ENCODE assay signal across 14 cellular contexts in the genomic region with DNA sequence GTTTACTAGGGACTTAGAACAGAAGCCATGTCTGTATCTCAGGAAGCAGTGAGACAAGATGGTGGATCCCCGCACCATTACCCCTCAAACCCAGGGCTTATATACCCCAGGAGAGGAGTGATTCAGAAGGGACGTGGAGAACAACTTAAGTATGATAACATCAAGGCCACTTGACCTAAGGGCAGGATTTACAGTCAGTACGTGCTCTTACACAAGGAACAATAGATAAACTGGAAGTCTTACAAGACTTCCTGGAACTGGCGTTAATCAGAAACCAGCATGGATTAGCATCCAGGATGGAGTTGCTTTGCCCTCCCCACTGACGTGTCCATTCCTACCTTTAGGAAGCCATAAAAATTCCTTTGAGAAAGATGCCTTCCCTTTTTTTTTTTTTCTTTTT. TPM values are rescaled to one million over a fixed set of nuclear protein-coding genes. Genes with fewer than 3 reads are reported as not detected.
DNase-seq lines count a peak whose midpoint lies in the region; ATAC-seq, FAIRE-seq and TF ChIP-seq lines count a peak whose summit lies in the region.
"Had no signal": no experiment of that assay in that cellular context is flagged by ENCODE, and none has a peak within 500 bp of the region (broad histone marks: within the 10 kb centered on the region; RNA-seq: fewer than 3 reads in every experiment).

No MANE protein-coding gene starts in this region.

- no peaks in the 10 kb centered on the region for H3K36me3 Mint-ChIP-seq in stimulated activated naive CD8-positive, alpha-beta T cell treated with anti-CD3 and anti-CD28 coated beads, Interleukin-15, Interleukin-2, amounts not matched to agents 100 ng/mL and 50 ng/mL, for 24 hours (ENCODE audit: low read depth)
- H3K36me3 Mint-ChIP-seq: activated CD4-positive, alpha-beta memory T cell treated with anti-CD3 and anti-CD28 coated beads for 36 hours; CD14-positive monocyte had no signal

- H3K9me3 ChIP-seq in K562 (replicated peaks; ENCODE audit: control insufficient read depth, insufficient read depth, low read depth, low read length) (no peaks in the 10 kb centered on the region), lung (ENCODE audit: control insufficient read depth in 2 of 2, insufficient read depth in 1 of 2, low read length in 1 of 2) (no peaks in the 10 kb centered on the region)
- H3K9me3 ChIP-seq: right lobe of liver had no signal

- H3K27ac ChIP-seq in K562 (ENCODE audit: extremely low read depth, low read depth, low read length) (no peak overlapping the region), lung (ENCODE audit: low read depth in 1 of 2, low read length in 1 of 2) (peak overlapping the region in 1 of 2 donors; percentile 52), caudate nucleus (ENCODE audit: low read depth, low read length) (no peak overlapping the region)
- H3K27ac ChIP-seq: right lobe of liver had no signal

- TF ChIP-seq RAD21 in K562 (CRISPR knock-in tag; conservative IDR thresholded peaks at IDR 0.05 in 1 of 2, IDR thresholded peaks at IDR 0.05 in 1 of 2), result no peak

- H3K4me1 Mint-ChIP-seq in stimulated activated naive CD8-positive, alpha-beta T cell treated with anti-CD3 and anti-CD28 coated beads, Interleukin-15, Interleukin-2, amounts not matched to agents 100 ng/mL and 50 ng/mL, for 24 hours (ENCODE audit: low read depth), result peaks cover 22% of the 10 kb centered on the region
- peaks cover 15% of the 10 kb centered on the region for H3K4me1 Mint-ChIP-seq in stimulated activated naive CD8-positive, alpha-beta T cell treated with anti-CD3 and anti-CD28 coated beads, Interleukin-15, amount 100 ng/mL, for 72 hours

- TF ChIP-seq EP300 in K562 (IDR thresholded peaks at IDR 0.05; ENCODE audit: low read length), result peak; percentile 64; the same call in 1 of the 2 replicates

- peak overlapping the region; percentile 38; the same call in 1 of the 2 replicates for H3K4me2 ChIP-seq in K562 (ENCODE audit: insufficient read depth, low read length)

- DNase-seq in stimulated activated naive CD8-positive, alpha-beta T cell treated with anti-CD3 and anti-CD28 coated beads, Interleukin-15, amount 100 ng/mL, for 72 hours, result no peak
- DNase-seq in K562 (ENCODE audit: extremely low read depth in 1 of 4, low spot score in 3 of 4) (peak in 1 of 4 experiments; percentile 34), lung (ENCODE audit: low spot score) (no peak), COR-L47 (lab: John Stamatoyannopoulos, UW) (no peak), caudate nucleus (lab: John Stamatoyannopoulos, UW) (no peak), HuH-7.5 (ENCODE audit: low spot score) (no peak)
- DNase-seq: activated CD4-positive, alpha-beta memory T cell treated with anti-CD3 and anti-CD28 coated beads for 36 hours; activated naive CD4-positive, alpha-beta T cell treated with Interleukin-2 at 50 U/mL for 16 hours; NCI-H1092; NCI-H774; right lobe of liver had no signal

- POLR2A ChIA-PET in K562 (lab: Yijun Ruan, JAX), result interaction anchor here (1.5 kb wide), 1 partner anchor 10 kb away, joined by 6 read pairs; no protein-coding TSS in a partner anchor

- no peak for ATAC-seq in stimulated activated naive CD8-positive, alpha-beta T cell treated with anti-CD3 and anti-CD28 coated beads, Interleukin-15, amount 100 ng/mL, for 72 hours
- ATAC-seq in K562, result no peak
- peak; percentile 43 for ATAC-seq in lung (ENCODE audit: insufficient read depth, low FRiP score)
- no peak for ATAC-seq in GM19467 (IDR thresholded peaks at IDR 0.05; ENCODE audit: unreplicated experiment)

- intact Hi-C loops in K562 (cut with micrococcal nuclease), result loop anchor here (10.0 kb wide), 2 partner anchors 314 to 1104 kb away; a partner anchor contains a TSS

- no peaks in the 10 kb centered on the region for H3K9me3 Mint-ChIP-seq in stimulated activated naive CD8-positive, alpha-beta T cell treated with anti-CD3 and anti-CD28 coated beads, Interleukin-15, Interleukin-2, amounts not matched to agents 100 ng/mL and 50 ng/mL, for 24 hours
- no peaks in the 10 kb centered on the region for H3K9me3 Mint-ChIP-seq in stimulated activated naive CD8-positive, alpha-beta T cell treated with anti-CD3 and anti-CD28 coated beads, Interleukin-15, amount 100 ng/mL, for 72 hours
- H3K9me3 Mint-ChIP-seq: activated CD4-positive, alpha-beta memory T cell treated with anti-CD3 and anti-CD28 coated beads for 36 hours had no signal

- H3K4me1 ChIP-seq in K562 (replicated peaks in 1 of 2; ENCODE audit: control insufficient read depth in 2 of 2, insufficient read depth in 2 of 2, low read length in 2 of 2), result peaks cover 3 to 6% of the 10 kb centered on the region in 2 experiments; a peak in 3 of 5 replicates
- peaks cover 0 to 3% of the 10 kb centered on the region in 2 donors for H3K4me1 ChIP-seq in lung (ENCODE audit: control insufficient read depth in 2 of 2, insufficient read depth in 2 of 2, low read length in 2 of 2)
- H3K4me1 ChIP-seq: right lobe of liver had no signal

- no peak for FAIRE-seq in K562 (lab: Jason Lieb, UNC)

- H3K36me3 ChIP-seq in K562 (ENCODE audit: control insufficient read depth, insufficient read depth, low read length) (no peaks in the 10 kb centered on the region), lung (ENCODE audit: control insufficient read depth in 2 of 2, insufficient read depth in 2 of 2, low read length in 2 of 2) (no peaks in the 10 kb centered on the region)
- H3K36me3 ChIP-seq: right lobe of liver had no signal

- whole genome bisulfite sequencing in K562 (ENCODE audit: insufficient coverage, low coverage, missing lambda C conversion rate), result 1% methylated on average over 5 of the region's 5 CpGs
- WGBS in lung, 2 donors, result 54 to 55% methylated on average over 5 of the region's 5 CpGs

- TF ChIP-seq POLR2A in K562 (conservative IDR thresholded peaks at IDR 0.05), result no peak

- TF ChIP-seq CTCF in K562 (IDR thresholded peaks at IDR 0.05 in 2 of 3, conservative IDR thresholded peaks at IDR 0.05 in 1 of 3; ENCODE audit: insufficient read depth in 2 of 3, low read depth in 1 of 3, low read length in 3 of 3) (no peak), lung (IDR thresholded peaks at IDR 0.05; ENCODE audit: control extremely low read depth, extremely low read depth) (no peak)

- H3K27me3 ChIP-seq in K562 (ENCODE audit: control insufficient read depth in 2 of 2, insufficient read depth in 2 of 2, low read length in 2 of 2) (0 out of 5 replicates have a peak, but pooled peaks cover 0 to 2% of the 10 kb centered on the region in 2 experiments), lung (ENCODE audit: control insufficient read depth, insufficient read depth) (no peaks in the 10 kb centered on the region)
- H3K27me3 ChIP-seq: right lobe of liver had no signal

- in situ Hi-C loops in K562 (cut with MboI), result no loop called here

- H3K4me3 Mint-ChIP-seq in stimulated activated naive CD8-positive, alpha-beta T cell treated with anti-CD3 and anti-CD28 coated beads, Interleukin-15, Interleukin-2, amounts not matched to agents 100 ng/mL and 50 ng/mL, for 24 hours, result peak overlapping the region; percentile 58
- H3K4me3 Mint-ChIP-seq in stimulated activated naive CD8-positive, alpha-beta T cell treated with anti-CD3 and anti-CD28 coated beads, Interleukin-15, amount 100 ng/mL, for 72 hours, result no peak overlapping the region
- H3K4me3 Mint-ChIP-seq: activated CD4-positive, alpha-beta memory T cell treated with anti-CD3 and anti-CD28 coated beads for 36 hours; CD14-positive monocyte had no signal

- H2AFZ ChIP-seq in K562 (ENCODE audit: low read depth, low read length), result 0 out of 2 replicates have a peak overlapping the region, but pooled peaks have one; percentile 46

- H3K4me3 ChIP-seq in K562, result peak overlapping the region; percentile 17; the same call in 1 of the 2 replicates
- no peak overlapping the region for H3K4me3 ChIP-seq in lung
- H3K4me3 ChIP-seq: right lobe of liver had no signal

- H3K79me2 ChIP-seq in K562 (ENCODE audit: control insufficient read depth, insufficient read depth, low read length), result no peaks in the 10 kb centered on the region

- CTCF ChIA-PET in K562 (lab: Yijun Ruan, JAX; ENCODE audit: low intra/inter-chr PET ratio), result interaction anchor here (0.9 kb wide), 1 partner anchor 661 kb away, joined by 3 read pairs; no protein-coding TSS in a partner anchor

- H3K9me1 ChIP-seq in K562 (ENCODE audit: control insufficient read depth, insufficient read depth, low read length), result no peaks in the 10 kb centered on the region

- no peak overlapping the region for H3K9ac ChIP-seq in K562 (ENCODE audit: insufficient read depth in 1 of 2, low read depth in 2 of 2, low read length in 2 of 2)

- H4K20me1 ChIP-seq in K562 (replicated peaks; ENCODE audit: control insufficient read depth, insufficient read depth, low read length), result no peaks in the 10 kb centered on the region

- no TSS peak for BruUV-seq in K562 (replicated peaks; lab: Mats Ljungman, UMichigan)

- peak overlapping the region; percentile 54 for H3K27ac Mint-ChIP-seq in stimulated activated naive CD8-positive, alpha-beta T cell treated with anti-CD3 and anti-CD28 coated beads, Interleukin-15, Interleukin-2, amounts not matched to agents 100 ng/mL and 50 ng/mL, for 24 hours
- H3K27ac Mint-ChIP-seq in stimulated activated naive CD8-positive, alpha-beta T cell treated with anti-CD3 and anti-CD28 coated beads, Interleukin-15, amount 100 ng/mL, for 72 hours, result no peak overlapping the region
- H3K27ac Mint-ChIP-seq: activated CD4-positive, alpha-beta memory T cell treated with anti-CD3 and anti-CD28 coated beads for 36 hours had no signal

- H3K27me3 Mint-ChIP-seq in stimulated activated naive CD8-positive, alpha-beta T cell treated with anti-CD3 and anti-CD28 coated beads, Interleukin-15, Interleukin-2, amounts not matched to agents 100 ng/mL and 50 ng/mL, for 24 hours, result no peaks in the 10 kb centered on the region
- no peaks in the 10 kb centered on the region for H3K27me3 Mint-ChIP-seq in stimulated activated naive CD8-positive, alpha-beta T cell treated with anti-CD3 and anti-CD28 coated beads, Interleukin-15, amount 100 ng/mL, for 72 hours
- H3K27me3 Mint-ChIP-seq: activated CD4-positive, alpha-beta memory T cell treated with anti-CD3 and anti-CD28 coated beads for 36 hours had no signal

RNA-seq across cellular contexts. Expression of a gene that starts 8.6 kb away (rescaled TPM):
- 0.60 and 1.1 TPM in 2 replicates for total RNA-seq in K562 (2011; cell fraction: chromatin; rRNA removed; ENCODE audit: low replicate concordance)
- 0.83 and 1.2 TPM in 2 replicates for total RNA-seq in K562 (2011; cell fraction: nucleolus; rRNA removed)
- 1.1 and 1.3 TPM in 2 replicates for total RNA-seq in K562 (2011; cell fraction: nucleoplasm; rRNA removed)
- 0.37 and 0.68 TPM in 2 replicates for total RNA-seq in K562 (2014; rRNA removed)
- total RNA-seq in K562 (2014; rRNA removed; fragmentation: Illumina TruSeq; extraction: Trizol), result 1.0 and 1.2 TPM in 2 replicates
- total RNA-seq in K562 (2015; rRNA removed; fragmentation: Illumina TruSeq; extraction: Trizol), result 0.18 and 0.53 TPM in 2 replicates
- 0.60 and 1.4 TPM in 2 replicates for total RNA-seq in K562 (2021)
- 0.96 and 1.0 TPM in 2 replicates for polyA plus RNA-seq in K562 (2011; rRNA removed)
- polyA plus RNA-seq in K562 (2011; cell fraction: cytosol; rRNA removed), result 0.39 and 0.52 TPM in 2 replicates
- polyA plus RNA-seq in K562 (2011; cell fraction: nucleus; rRNA removed), result 0.41 and 0.71 TPM in 2 replicates
- 0.39 and 0.83 TPM in 2 replicates for polyA plus RNA-seq in K562 (2012)
- polyA plus RNA-seq in K562 (2014; fragmentation: Illumina TruSeq; extraction: Trizol), result 0.73 and 0.77 TPM in 2 replicates
- polyA plus RNA-seq in K562 (2014; fragmentation: Nextera tagmentation; extraction: Ambion mirVana), result 1 to 10 TPM; 1.0 to 1.7 TPM
- polyA plus RNA-seq in K562 (2014; rRNA removed), result 0.69 and 0.82 TPM in 2 replicates
- 0.88 and 1.3 TPM in 2 replicates for polyA minus RNA-seq in K562 (2011; rRNA and poly(A)+ RNA removed)
- polyA minus RNA-seq in K562 (2011; cell fraction: cytosol; rRNA and poly(A)+ RNA removed), result 0.38 TPM in 1 of 2 replicates, not detected in the other
- 0.56 and 0.67 TPM in 2 replicates for polyA minus RNA-seq in K562 (2011; cell fraction: nucleus; rRNA and poly(A)+ RNA removed)
- 1 to 10 TPM; 3.8 to 3.9 TPM for total RNA-seq in lung
- polyA plus RNA-seq in lung, result 1 to 10 TPM; 1.3 to 1.8 TPM

RNA-seq across cellular contexts. Expression of a gene that starts 60.0 kb away (rescaled TPM):
- 7.0 and 7.7 TPM in 2 replicates for total RNA-seq in K562 (2011; cell fraction: chromatin; rRNA removed; ENCODE audit: low replicate concordance)
- total RNA-seq in K562 (2011; cell fraction: nucleolus; rRNA removed), result 3.3 and 3.8 TPM in 2 replicates
- total RNA-seq in K562 (2011; cell fraction: nucleoplasm; rRNA removed), result 4.1 and 5.4 TPM in 2 replicates
- 2.1 and 3.6 TPM in 2 replicates for total RNA-seq in K562 (2014; rRNA removed)
- total RNA-seq in K562 (2014; rRNA removed; fragmentation: Illumina TruSeq; extraction: Trizol), result 4.7 and 5.0 TPM in 2 replicates
- total RNA-seq in K562 (2015; rRNA removed; fragmentation: Illumina TruSeq; extraction: Trizol), result 3.6 and 4.0 TPM in 2 replicates
- total RNA-seq in K562 (2021), result 4.5 and 5.0 TPM in 2 replicates
- 6.0 and 11.8 TPM in 2 replicates for polyA plus RNA-seq in K562 (2011; rRNA removed)
- 3.4 and 9.1 TPM in 2 replicates for polyA plus RNA-seq in K562 (2011; cell fraction: cytosol; rRNA removed)
- 1.5 and 4.8 TPM in 2 replicates for polyA plus RNA-seq in K562 (2011; cell fraction: nucleus; rRNA removed)
- 2.2 and 2.5 TPM in 2 replicates for polyA plus RNA-seq in K562 (2012)
- 3.5 and 3.9 TPM in 2 replicates for polyA plus RNA-seq in K562 (2014; fragmentation: Illumina TruSeq; extraction: Trizol)
- 1 to 10 TPM in 1 of 2 experiments, under 1 TPM in 1; 0.99 to 1.2 TPM for polyA plus RNA-seq in K562 (2014; fragmentation: Nextera tagmentation; extraction: Ambion mirVana)
- 3.6 and 3.8 TPM in 2 replicates for polyA plus RNA-seq in K562 (2014; rRNA removed)
- 6.9 and 16.9 TPM in 2 replicates for polyA minus RNA-seq in K562 (2011; rRNA and poly(A)+ RNA removed)
- 2.9 and 7.9 TPM in 2 replicates for polyA minus RNA-seq in K562 (2011; cell fraction: cytosol; rRNA and poly(A)+ RNA removed)
- 1.5 and 6.8 TPM in 2 replicates for polyA minus RNA-seq in K562 (2011; cell fraction: nucleus; rRNA and poly(A)+ RNA removed)
- 10 to 100 TPM in 1 of 2 donors, 1 to 10 TPM in 1; 5.5 to 15.7 TPM for total RNA-seq in lung
- 1 to 10 TPM; 1.2 to 1.8 TPM for polyA plus RNA-seq in lung
